17 cellular contexts compared by ENCODE assay signal in the genomic region with DNA sequence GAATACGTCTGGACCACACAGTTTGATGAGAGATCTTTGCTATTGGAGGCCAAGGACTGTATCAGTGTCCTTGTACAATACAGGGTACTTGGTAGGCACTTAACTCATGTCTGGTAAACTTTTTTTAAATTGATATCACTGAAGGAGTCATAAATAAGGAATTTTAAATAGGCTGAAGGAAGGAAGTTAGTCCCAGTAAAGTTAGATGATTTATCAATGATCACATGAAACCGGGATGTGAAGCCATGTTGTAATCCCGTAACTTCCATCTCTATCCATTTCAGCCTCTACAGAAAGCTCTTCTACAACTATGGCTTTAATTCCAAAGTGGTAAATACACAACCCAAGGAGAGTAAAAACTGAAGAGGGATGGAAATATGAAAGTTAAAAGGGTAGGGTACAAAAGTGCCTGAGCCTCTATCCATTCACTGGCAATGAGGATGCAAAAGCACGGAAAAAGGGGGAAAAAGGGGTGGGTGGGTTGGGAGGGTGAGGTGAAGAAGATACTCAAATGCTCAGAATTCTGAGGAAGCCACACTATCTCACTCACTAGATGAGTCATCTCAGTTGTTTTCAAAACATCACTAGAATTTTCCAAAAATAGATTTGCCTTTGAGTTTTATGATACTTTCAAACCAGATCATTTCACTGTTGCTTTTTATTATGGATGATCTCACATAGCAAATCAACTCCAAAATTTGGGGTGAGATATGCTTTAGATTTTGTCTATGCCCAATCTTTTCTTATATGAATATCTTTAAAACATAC.
DNase-seq lines count a peak whose midpoint lies in the region; ATAC-seq and TF ChIP-seq lines count a peak whose summit lies in the region.
"Had no signal": no experiment of that assay in that cellular context is flagged by ENCODE, and none has a peak within 500 bp of the region (broad histone marks: within the 10 kb centered on the region; RNA-seq: fewer than 3 reads in every experiment).

No MANE protein-coding gene starts in this region.

- H3K36me3 ChIP-seq in right atrium auricular region, result no peaks in the 10 kb centered on the region
- no peaks in the 10 kb centered on the region for H3K36me3 ChIP-seq in naive thymus-derived CD4-positive, alpha-beta T cell (ENCODE audit: control insufficient read depth in 2 of 3, insufficient read depth in 3 of 3, low read length in 3 of 3)
- H3K36me3 ChIP-seq: BLaER1 treated with 17β-estradiol and CSF1 and Interleukin-3, amounts not matched to agents 10 nM and 100 nM; stomach had no signal

- no peaks in the 10 kb centered on the region for H3K36me3 Mint-ChIP-seq in activated CD4-positive, alpha-beta T cell treated with anti-CD3 and anti-CD28 coated beads, Interleukin-2, amount 10 ng/mL, durations not matched to agents 24 days and 14 days (ENCODE audit: low read depth)
- no peaks in the 10 kb centered on the region for H3K36me3 Mint-ChIP-seq in naive thymus-derived CD4-positive, alpha-beta T cell
- H3K36me3 Mint-ChIP-seq: IgD-negative memory B cell, naive B cell had no signal

- H3K4me3 ChIP-seq in fibroblast of pulmonary artery (replicated peaks; ENCODE audit: low read depth, low read length) (no peak overlapping the region), right atrium auricular region (no peak overlapping the region)
- H3K4me3 ChIP-seq in naive thymus-derived CD4-positive, alpha-beta T cell (ENCODE audit: low read length), result no peak overlapping the region
- H3K4me3 ChIP-seq: BLaER1 treated with 17β-estradiol and CSF1 and Interleukin-3, amounts not matched to agents 10 nM and 100 nM; stomach had no signal

- no peak overlapping the region for H3K27ac ChIP-seq in right atrium auricular region
- H3K27ac ChIP-seq in naive thymus-derived CD4-positive, alpha-beta T cell (ENCODE audit: low read depth, low read length), result no peak overlapping the region
- H3K27ac ChIP-seq: BLaER1 treated with 17β-estradiol and CSF1 and Interleukin-3, amounts not matched to agents 10 nM and 100 nM; stomach had no signal

- H3K27me3 Mint-ChIP-seq in activated CD4-positive, alpha-beta T cell treated with anti-CD3 and anti-CD28 coated beads, Interleukin-2, amount 10 ng/mL, durations not matched to agents 24 days and 14 days, result no peaks in the 10 kb centered on the region
- H3K27me3 Mint-ChIP-seq in naive thymus-derived CD4-positive, alpha-beta T cell, result no peaks in the 10 kb centered on the region
- H3K27me3 Mint-ChIP-seq: activated B cell treated with CpG ODN at 0.5 μM for 24 hours, IgD-negative memory B cell, naive B cell had no signal

- no peaks in the 10 kb centered on the region for H3K9me3 Mint-ChIP-seq in activated CD4-positive, alpha-beta T cell treated with anti-CD3 and anti-CD28 coated beads, Interleukin-2, amount 10 ng/mL, durations not matched to agents 24 days and 14 days
- H3K9me3 Mint-ChIP-seq in naive thymus-derived CD4-positive, alpha-beta T cell, result peaks cover 0 to 13% (median 0%) of the 10 kb centered on the region in 11 donors
- H3K9me3 Mint-ChIP-seq: activated B cell treated with CpG ODN at 0.5 μM for 24 hours had no signal

- no peaks in the 10 kb centered on the region for H3K4me1 Mint-ChIP-seq in activated CD4-positive, alpha-beta T cell treated with anti-CD3 and anti-CD28 coated beads, Interleukin-2, amount 10 ng/mL, durations not matched to agents 24 days and 14 days
- no peaks in the 10 kb centered on the region for H3K4me1 Mint-ChIP-seq in naive thymus-derived CD4-positive, alpha-beta T cell
- H3K4me1 Mint-ChIP-seq: activated B cell treated with CpG ODN at 0.5 μM for 24 hours, IgD-negative memory B cell, naive B cell had no signal

- H3K9me3 ChIP-seq in right atrium auricular region, result no peaks in the 10 kb centered on the region
- no peaks in the 10 kb centered on the region for H3K9me3 ChIP-seq in naive thymus-derived CD4-positive, alpha-beta T cell (ENCODE audit: control insufficient read depth in 2 of 3, low read length in 3 of 3)
- H3K9me3 ChIP-seq: BLaER1 treated with 17β-estradiol and CSF1 and Interleukin-3, amounts not matched to agents 10 nM and 100 nM; stomach had no signal

- POLR2A ChIA-PET in naive thymus-derived CD4-positive, alpha-beta T cell (lab: Charles Lee), result no interaction called here

- H3K4me1 ChIP-seq in right atrium auricular region, result no peaks in the 10 kb centered on the region
- H3K4me1 ChIP-seq in naive thymus-derived CD4-positive, alpha-beta T cell (ENCODE audit: control insufficient read depth in 2 of 2, insufficient read depth in 2 of 2, low read length in 2 of 2), result no peaks in the 10 kb centered on the region
- H3K4me1 ChIP-seq: stomach had no signal

- DNase-seq in EH (ENCODE audit: low read depth) (peak; percentile 78), HS-27A (ENCODE audit: low read depth) (peak; percentile 19), fibroblast of pulmonary artery (ENCODE audit: low read depth) (peak; percentile 30), right atrium auricular region (ENCODE audit: low spot score) (no peak), SHP77 treated with DMSO at 0.1 percent for 48 hours (lab: John Stamatoyannopoulos, UW) (no peak)
- DNase-seq in activated CD4-positive, alpha-beta T cell treated with anti-CD3 and anti-CD28 coated beads, Interleukin-2, amount 10 ng/mL, durations not matched to agents 24 days and 14 days, result no peak
- DNase-seq in naive thymus-derived CD4-positive, alpha-beta T cell, result no peak
- DNase-seq: activated B cell treated with CpG ODN at 0.5 μM for 24 hours; activated T-cell treated with anti-CD3 and anti-CD28 coated beads, Interleukin-2, amount 50 U/mL, for 1 hour; amygdala; naive B cell; NCI-H1436 treated with DMSO at 0.1 percent for 48 hours; retina; stomach had no signal

- CTCF ChIA-PET in naive thymus-derived CD4-positive, alpha-beta T cell (lab: Charles Lee), result no interaction called here

- intact Hi-C loops in activated CD4-positive, alpha-beta T cell treated with anti-CD3 and anti-CD28 coated beads, Interleukin-2, amount 10 ng/mL, durations not matched to agents 24 days and 14 days (cut with micrococcal nuclease), result no loop called here
- intact Hi-C loops in naive thymus-derived CD4-positive, alpha-beta T cell (cut with micrococcal nuclease), result no loop called here

- H3K4me3 Mint-ChIP-seq in activated CD4-positive, alpha-beta T cell treated with anti-CD3 and anti-CD28 coated beads, Interleukin-2, amount 10 ng/mL, durations not matched to agents 24 days and 14 days, result no peak overlapping the region
- H3K4me3 Mint-ChIP-seq in naive thymus-derived CD4-positive, alpha-beta T cell, result no peak overlapping the region
- H3K4me3 Mint-ChIP-seq: activated B cell treated with CpG ODN at 0.5 μM for 24 hours, IgD-negative memory B cell, naive B cell had no signal

- no peaks in the 10 kb centered on the region for H3K27me3 ChIP-seq in right atrium auricular region
- H3K27me3 ChIP-seq in naive thymus-derived CD4-positive, alpha-beta T cell (ENCODE audit: control insufficient read depth in 2 of 2, insufficient read depth in 2 of 2, low read length in 2 of 2), result no peaks in the 10 kb centered on the region
- H3K27me3 ChIP-seq: stomach had no signal

- ATAC-seq in GM21619 (IDR thresholded peaks at IDR 0.05; ENCODE audit: unreplicated experiment), result peak; percentile 78
- no peak for ATAC-seq in naive thymus-derived CD4-positive, alpha-beta T cell

- no peak for TF ChIP-seq CTCF in fibroblast of pulmonary artery (IDR thresholded peaks at IDR 0.05; ENCODE audit: low read length, missing control alignments)
- no peak for TF ChIP-seq CTCF in right atrium auricular region (IDR thresholded peaks at IDR 0.05)

- no peak overlapping the region for H3K27ac Mint-ChIP-seq in activated CD4-positive, alpha-beta T cell treated with anti-CD3 and anti-CD28 coated beads, Interleukin-2, amount 10 ng/mL, durations not matched to agents 24 days and 14 days
- no peak overlapping the region for H3K27ac Mint-ChIP-seq in naive thymus-derived CD4-positive, alpha-beta T cell
- H3K27ac Mint-ChIP-seq: activated B cell treated with CpG ODN at 0.5 μM for 24 hours, IgD-negative memory B cell, naive B cell had no signal

Comparison
In these comparisons a context has a peak if more than half of its experiments do, and no peak if none do; other contexts are left out.
1. DNase-seq: peak in EH (single experiment), HS-27A (single experiment) and fibroblast of pulmonary artery (single experiment); none in activated CD4-positive, alpha-beta T cell treated with anti-CD3 and anti-CD28 coated beads, Interleukin-2, amount 10 ng/mL, durations not matched to agents 24 days and 14 days (single experiment), right atrium auricular region (single experiment), SHP77 treated with DMSO at 0.1 percent for 48 hours (single experiment) and naive thymus-derived CD4-positive, alpha-beta T cell (0 of 9).